ENCODE assay signal across 9 cellular contexts in genomic region chr2:84880395-84880644, GRCh38. TPM values are rescaled to one million over a fixed set of nuclear protein-coding genes. Genes with fewer than 3 reads are reported as not detected.
A peak's percentile ranks its signal among the peaks of the same experiment; 100 is the strongest.
DNase-seq lines count a peak whose midpoint lies in the region; ATAC-seq and TF ChIP-seq lines count a peak whose summit lies in the region.
"Had no signal": no experiment of that assay in that cellular context is flagged by ENCODE, and none has a peak within 500 bp of the region (broad histone marks: within the 10 kb centered on the region; RNA-seq: fewer than 3 reads in every experiment).

No MANE protein-coding gene starts in this region.

- H3K79me2 ChIP-seq in HCT116 (ENCODE audit: insufficient read depth, low read length), result no peaks in the 10 kb centered on the region

- no peak overlapping the region for H2AFZ ChIP-seq in HCT116 (ENCODE audit: low read depth, low read length, poor library complexity, severe bottlenecking)

- peaks cover 34% of the 10 kb centered on the region for H3K36me3 Mint-ChIP-seq in activated CD8-positive, alpha-beta T cell treated with anti-CD3 and anti-CD28 coated beads for 36 hours (ENCODE audit: low read depth)

- H3K27me3 ChIP-seq in HCT116 (ENCODE audit: insufficient read depth, low read length) (no peaks in the 10 kb centered on the region; the same call in 1 of the 2 replicates), iPS-15b (ENCODE audit: control insufficient read depth, insufficient read depth, low read length) (peaks cover 85% of the 10 kb centered on the region)

- peak overlapping the region; percentile 82 for H3K4me2 ChIP-seq in HCT116 (ENCODE audit: low read length)

- no peaks in the 10 kb centered on the region for H3K9me3 ChIP-seq in HCT116 (ENCODE audit: control insufficient read depth in 1 of 2, insufficient read depth in 1 of 2, low read depth in 1 of 2, low read length in 2 of 2)
- H3K9me3 ChIP-seq in iPS-15b (ENCODE audit: control insufficient read depth, insufficient read depth, low read length), result no peaks in the 10 kb centered on the region

- TF ChIP-seq CTCF in HCT116 (IDR thresholded peaks at IDR 0.05 in 2 of 3, conservative IDR thresholded peaks at IDR 0.05 in 1 of 3; ENCODE audit: borderline replicate concordance in 1 of 3, insufficient read depth in 1 of 3, low read depth in 2 of 3, low read length in 2 of 3) (no peak), omental fat pad (IDR thresholded peaks at IDR 0.05) (no peak)
- TF ChIP-seq CTCF in activated CD8-positive, alpha-beta T cell treated with anti-CD3 and anti-CD28 coated beads for 36 hours (IDR thresholded peaks at IDR 0.05), result no peak

- peaks cover 1% of the 10 kb centered on the region for H3K9me3 Mint-ChIP-seq in activated CD8-positive, alpha-beta T cell treated with anti-CD3 and anti-CD28 coated beads for 36 hours

- H3K27ac Mint-ChIP-seq in activated CD8-positive, alpha-beta T cell treated with anti-CD3 and anti-CD28 coated beads for 36 hours, result peak overlapping the region; percentile 94

- intact Hi-C loops in HCT116 (cut with micrococcal nuclease), result no loop called here
- intact Hi-C loops in activated CD8-positive, alpha-beta T cell treated with anti-CD3 and anti-CD28 coated beads for 36 hours (cut with micrococcal nuclease), result loop anchor here (2.0 to 5.0 kb wide), 2 partner anchors 33 to 386 kb away; no protein-coding TSS in a partner anchor

- H3K27ac ChIP-seq in HCT116 (ENCODE audit: low read depth, low read length) (no peak overlapping the region), skin epidermis (peak overlapping the region in 13 of 21 experiments; percentile 11 to 83 (median 48))

- H3K36me3 ChIP-seq in HCT116 (ENCODE audit: control insufficient read depth in 1 of 2, insufficient read depth in 2 of 2, low read length in 2 of 2) (no peaks in the 10 kb centered on the region), iPS-15b (ENCODE audit: control insufficient read depth, insufficient read depth, low read length) (no peaks in the 10 kb centered on the region)

- POLR2A ChIA-PET in HCT116 (lab: Charles Lee), result interaction anchor here (1.0 kb wide), 1 partner anchor 46 kb away, joined by 3 read pairs; no protein-coding TSS in a partner anchor
- POLR2A ChIA-PET in activated CD8-positive, alpha-beta T cell treated with anti-CD3 and anti-CD28 coated beads for 36 hours (lab: Charles Lee), result interaction anchor here (0.5 to 4.2 kb wide), 19 partner anchors 9 to 879 kb away, joined by 3 to 56 read pairs (median 5); partner anchors contain the start of gene TMSB10

- TF ChIP-seq POLR2A in HCT116 (IDR thresholded peaks at IDR 0.05; ENCODE audit: borderline replicate concordance, extremely low read depth, insufficient read depth, insufficient read length), result no peak

- BruUV-seq in HCT116 (replicated peaks; lab: Mats Ljungman, UMichigan), result no TSS peak

- ATAC-seq in HCT116 (no peak), HG02642 (IDR thresholded peaks at IDR 0.05; ENCODE audit: poor library complexity, unreplicated experiment) (no peak), omental fat pad (ENCODE audit: low FRiP score) (no peak)
- no peak for ATAC-seq in activated CD8-positive, alpha-beta T cell treated with anti-CD3 and anti-CD28 coated beads for 36 hours

- H3K4me1 Mint-ChIP-seq in activated CD8-positive, alpha-beta T cell treated with anti-CD3 and anti-CD28 coated beads for 36 hours (ENCODE audit: low read depth), result peaks cover 59% of the 10 kb centered on the region

- H3K9ac ChIP-seq in HCT116 (ENCODE audit: low read length) (peak overlapping the region; percentile 57; the same call in 1 of the 2 replicates), iPS-15b (ENCODE audit: low read depth, low read length) (peak overlapping the region; percentile 85)

- RAD21 ChIA-PET in HCT116 (lab: Charles Lee; ENCODE audit: low non-redundant PET in 1 of 2, low total read pairs in 2 of 2, uncharacterized antibody in 2 of 2, unreplicated experiment in 2 of 2), result no interaction called here

- CTCF ChIA-PET in HCT116 (lab: Charles Lee), result no interaction called here
- CTCF ChIA-PET in activated CD8-positive, alpha-beta T cell treated with anti-CD3 and anti-CD28 coated beads for 36 hours (lab: Charles Lee), result interaction anchor here (1.0 to 5.5 kb wide), 7 partner anchors 9 to 138 kb away, joined by 3 to 84 read pairs (median 7); no protein-coding TSS in a partner anchor

- H4K20me1 ChIP-seq in HCT116 (ENCODE audit: insufficient read depth), result no peaks in the 10 kb centered on the region

- DNase-seq in HCT116 (ENCODE audit: low read depth, low spot score) (no peak), dedifferentiated amniotic fluid mesenchymal stem cell (ENCODE audit: extremely low spot score) (no peak), ecto neural progenitor cell (ENCODE audit: low spot score) (no peak), omental fat pad (ENCODE audit: low spot score) (no peak)
- no peak for DNase-seq in activated CD8-positive, alpha-beta T cell treated with anti-CD3 and anti-CD28 coated beads for 36 hours
- DNase-seq: NCI-H1694 had no signal

- no peak for TF ChIP-seq RAD21 in HCT116 (IDR thresholded peaks at IDR 0.05; ENCODE audit: low read depth)

- no peaks in the 10 kb centered on the region for H3K9me2 ChIP-seq in HCT116 (ENCODE audit: insufficient read depth)

- peak overlapping the region; percentile 96 for H3K4me3 Mint-ChIP-seq in activated CD8-positive, alpha-beta T cell treated with anti-CD3 and anti-CD28 coated beads for 36 hours

- peak overlapping the region; percentile 37 to 63 for H3K4me3 ChIP-seq in HCT116 (replicated peaks in 1 of 2; ENCODE audit: low read depth in 1 of 2, low read length in 2 of 2)
- H3K4me3 ChIP-seq in iPS-15b (ENCODE audit: low read depth, low read length), result peak overlapping the region; percentile 83
- peak overlapping the region; percentile 41 to 53 (median 44) for H3K4me3 ChIP-seq in skin epidermis

- H3K4me1 ChIP-seq in HCT116 (ENCODE audit: control insufficient read depth in 1 of 2, insufficient read depth in 2 of 2, low read length in 2 of 2), result peaks cover 5 to 24% of the 10 kb centered on the region in 2 experiments; a peak in 3 of 4 replicates
- H3K4me1 ChIP-seq in iPS-15b (ENCODE audit: control insufficient read depth, insufficient read depth, low read length), result no peaks in the 10 kb centered on the region

- H3K27me3 Mint-ChIP-seq in activated CD8-positive, alpha-beta T cell treated with anti-CD3 and anti-CD28 coated beads for 36 hours, result no peaks in the 10 kb centered on the region

TF ChIP-seq in HCT116, 20 proteins besides CTCF, POLR2A, EP300 and RAD21 (continues in another document):
- TF ChIP-seq FOSL1 (IDR thresholded peaks at IDR 0.05; ENCODE audit: low read depth) (no peak), EGR1 (IDR thresholded peaks at IDR 0.05; ENCODE audit: low read depth) (no peak), ATF3 (IDR thresholded peaks at IDR 0.05) (no peak), REST (IDR thresholded peaks at IDR 0.05; ENCODE audit: low read depth) (no peak), ELF1 (IDR thresholded peaks at IDR 0.05; ENCODE audit: borderline replicate concordance, low read depth) (no peak), CBX3 (IDR thresholded peaks at IDR 0.05; ENCODE audit: low read depth) (no peak), SRF (IDR thresholded peaks at IDR 0.05; ENCODE audit: low read depth) (no peak), EZH2 (IDR thresholded peaks at IDR 0.05) (no peak), JUND (IDR thresholded peaks at IDR 0.05) (no peak), MAX (IDR thresholded peaks at IDR 0.05) (no peak)

RNA-seq across cellular contexts. Expression of gene TRABD2A, which starts 0.6 kb away (rescaled TPM):
- total RNA-seq in HCT116 (2021; ENCODE audit: unreplicated experiment) (4.6 TPM), omental fat pad (1 to 10 TPM; 5.3 to 9.0 (median 6.4) TPM)
- 3.1 and 4.9 TPM in 2 replicates for polyA plus RNA-seq in HCT116 (2012)
- 10 to 100 TPM; 56.3 to 56.4 TPM for total RNA-seq in activated CD8-positive, alpha-beta T cell treated with anti-CD3 and anti-CD28 coated beads for 36 hours

RNA-seq across cellular contexts. Expression of gene TMSB10, which starts 25.1 kb away (rescaled TPM):
- 2,677 TPM for total RNA-seq in HCT116 (2021; ENCODE audit: unreplicated experiment)
- polyA plus RNA-seq in HCT116 (2012), result 4,398 and 5,903 TPM in 2 replicates
- 1,000 to 10,000 TPM; 2,035 to 2,060 TPM for total RNA-seq in activated CD8-positive, alpha-beta T cell treated with anti-CD3 and anti-CD28 coated beads for 36 hours
- total RNA-seq in omental fat pad, result 1,000 to 10,000 TPM; 2,816 to 4,346 (median 4,048) TPM

Comparison
In these comparisons a context has a peak if more than half of its experiments do, and no peak if none do; other contexts are left out.
1. RNA of gene TRABD2A, which starts 0.6 kb away (total RNA-seq): 56.3 to 56.4 TPM in activated CD8-positive, alpha-beta T cell treated with anti-CD3 and anti-CD28 coated beads for 36 hours; 5.3 to 9.0 TPM in omental fat pad and 4.6 TPM in HCT116 (single experiment); every median in the first group is over 4 times any median in the second.
2. Peak in every context shown above with its lines, with median percentiles within 50 percentile points of each other: H3K4me3 ChIP-seq.